In the genomic region with DNA sequence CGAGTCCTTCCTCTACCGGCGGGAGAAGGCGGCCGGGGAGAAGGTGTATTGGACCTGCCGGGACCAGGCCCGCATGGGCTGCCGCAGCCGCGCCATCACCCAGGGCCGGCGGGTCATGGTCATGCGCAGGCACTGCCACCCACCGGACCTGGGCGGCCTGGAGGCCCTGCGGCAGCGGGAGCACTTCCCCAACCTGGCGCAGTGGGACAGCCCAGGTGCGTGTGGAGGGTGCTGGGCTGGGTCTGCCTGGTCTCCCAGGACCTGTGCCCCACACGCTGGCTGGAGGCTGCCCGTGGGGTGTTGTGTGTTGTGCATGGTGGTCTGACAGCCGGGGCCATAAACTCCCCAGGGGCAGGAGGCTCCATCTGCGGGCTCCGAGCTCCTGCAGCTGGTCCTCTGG, we compare ENCODE assay signal across 1 cellular context.
TF ChIP-seq lines count a peak whose summit lies in the region.

No MANE protein-coding gene starts in this region.

TF ChIP-seq in K562, 482 proteins besides CTCF, POLR2A, EP300 and RAD21:
- TF ChIP-seq ETV1 (tag; conservative IDR thresholded peaks at IDR 0.05; ENCODE audit: low read depth) (no peak), POLR2G (IDR thresholded peaks at IDR 0.05; ENCODE audit: low read depth, low read length) (0 out of 2 replicates have a peak, but pooled peaks have one; percentile 3)
TF ChIP-seq in K562: peak in this region for 1.
